ENCODE assay signal across 22 cellular contexts in genomic region chr1:180360333-180361075, GRCh38.
DNase-seq lines count a peak whose midpoint lies in the region; ATAC-seq and TF ChIP-seq lines count a peak whose summit lies in the region.
"Had no signal": no experiment of that assay in that cellular context is flagged by ENCODE, and none has a peak within 500 bp of the region (broad histone marks: within the 10 kb centered on the region; RNA-seq: fewer than 3 reads in every experiment).

No MANE protein-coding gene starts in this region.

- WGBS in mesendoderm (ENCODE audit: extremely low coverage, insufficient coverage, low lambda C conversion rate) = no CpG with 5 or more reads among the region's 3 CpGs

- H3K79me2 ChIP-seq in mesendoderm (ENCODE audit: control insufficient read depth, insufficient read depth, low read length) = no peaks in the 10 kb centered on the region

- H3K27me3 ChIP-seq in adipocyte (replicated peaks; ENCODE audit: control insufficient read depth, insufficient read depth, low read length) (no peaks in the 10 kb centered on the region), foreskin keratinocyte (no peaks in the 10 kb centered on the region), mesendoderm (ENCODE audit: insufficient read depth, low read length, poor library complexity) (no peaks in the 10 kb centered on the region)
- H3K27me3 ChIP-seq: neural progenitor cell, tibial artery had no signal

- H3K9me3 Mint-ChIP-seq in glutamatergic neuron (ENCODE audit: unreplicated experiment) = no peaks in the 10 kb centered on the region
- H3K9me3 Mint-ChIP-seq: effector memory CD8-positive, alpha-beta T cell; neural progenitor cell had no signal

- no peak overlapping the region for H3K4ac ChIP-seq in mesendoderm (ENCODE audit: low read depth, low read length)

- no peak overlapping the region for H2BK15ac ChIP-seq in mesendoderm (replicated peaks; ENCODE audit: low read depth)

- no peak overlapping the region for H3K27ac Mint-ChIP-seq in glutamatergic neuron (ENCODE audit: unreplicated experiment)
- H3K27ac Mint-ChIP-seq: activated CD8-positive, alpha-beta memory T cell treated with anti-CD3 and anti-CD28 coated beads, Interleukin-2, amount 10 ng/mL, durations not matched to agents 7 days and 5 days; effector memory CD8-positive, alpha-beta T cell; neural progenitor cell had no signal

- no peaks in the 10 kb centered on the region for H3K36me3 Mint-ChIP-seq in glutamatergic neuron (ENCODE audit: unreplicated experiment)
- H3K36me3 Mint-ChIP-seq: activated CD8-positive, alpha-beta memory T cell treated with anti-CD3 and anti-CD28 coated beads, Interleukin-2, amount 10 ng/mL, durations not matched to agents 7 days and 5 days; neural progenitor cell had no signal

- no peaks in the 10 kb centered on the region for H3K27me3 Mint-ChIP-seq in glutamatergic neuron (ENCODE audit: unreplicated experiment)
- H3K27me3 Mint-ChIP-seq: activated CD8-positive, alpha-beta memory T cell treated with anti-CD3 and anti-CD28 coated beads, Interleukin-2, amount 10 ng/mL, durations not matched to agents 7 days and 5 days; effector memory CD8-positive, alpha-beta T cell had no signal

- no peak overlapping the region for H2AK5ac ChIP-seq in mesendoderm (ENCODE audit: low read length)

- no peak overlapping the region for H3K4me2 ChIP-seq in mesendoderm (ENCODE audit: low read length)
- H3K4me2 ChIP-seq: PC-9 had no signal

- peak; percentile 10 for DNase-seq in AG09309 (ENCODE audit: low read depth)
- peak; percentile 54 for DNase-seq in HT1080 (ENCODE audit: low read depth)
- peak; percentile 67 for DNase-seq in adipocyte (ENCODE audit: low read depth)
- peak; percentile 38 to 72 for DNase-seq in foreskin keratinocyte
- no peak for DNase-seq in mesendoderm
- DNase-seq in NCI-H510A (lab: John Stamatoyannopoulos, UW) = no peak
- no peak for DNase-seq in glutamatergic neuron
- no peak for DNase-seq in NCI-H1436 (lab: John Stamatoyannopoulos, UW)
- DNase-seq: activated CD4-positive, CD25-positive, alpha-beta regulatory T cell; activated CD8-positive, alpha-beta memory T cell treated with anti-CD3 and anti-CD28 coated beads, Interleukin-2, amount 10 ng/mL, durations not matched to agents 7 days and 5 days; activated gamma-delta T cell treated with Interleukin-2 at 50 U/mL for 16 hours; AML-193; DMS 273 treated with DMSO at 0.1 percent for 48 hours; effector memory CD8-positive, alpha-beta T cell; mesenchymal stem cell; NCI-H1436 treated with DMSO at 0.1 percent for 48 hours; NCI-H524 treated with DMSO at 0.1 percent for 48 hours; PC-9; stimulated activated CD4-positive, alpha-beta T cell treated with anti-CD3 and anti-CD28 coated beads, Interleukin-4, amount 100 ng/mL, for 4 hours; tibial artery had no signal

- peak; percentile 39 for ATAC-seq in foreskin keratinocyte
- ATAC-seq: activated CD8-positive, alpha-beta memory T cell treated with anti-CD3 and anti-CD28 coated beads, Interleukin-2, amount 10 ng/mL, durations not matched to agents 7 days and 5 days; effector memory CD8-positive, alpha-beta T cell; sciatic nerve had no signal

- no peaks in the 10 kb centered on the region for H3K9me3 ChIP-seq in adipocyte (ENCODE audit: control insufficient read depth, low read length)
- H3K9me3 ChIP-seq: tibial artery had no signal

- no peaks in the 10 kb centered on the region for H3K36me3 ChIP-seq in adipocyte (ENCODE audit: control insufficient read depth, insufficient read depth, low read length, severe bottlenecking)
- H3K36me3 ChIP-seq in mesendoderm (ENCODE audit: control insufficient read depth, insufficient read depth, low read length) = no peaks in the 10 kb centered on the region
- H3K36me3 ChIP-seq: neural progenitor cell, tibial artery had no signal

- H3K23ac ChIP-seq in mesendoderm (ENCODE audit: low read length) = no peak overlapping the region

- H3K18ac ChIP-seq in mesendoderm (ENCODE audit: low read length) = no peak overlapping the region

- no peak overlapping the region for H3K4me3 Mint-ChIP-seq in glutamatergic neuron (ENCODE audit: unreplicated experiment)
- H3K4me3 Mint-ChIP-seq: activated CD8-positive, alpha-beta memory T cell treated with anti-CD3 and anti-CD28 coated beads, Interleukin-2, amount 10 ng/mL, durations not matched to agents 7 days and 5 days; effector memory CD8-positive, alpha-beta T cell; neural progenitor cell had no signal

- H3K9ac ChIP-seq in adipocyte (ENCODE audit: low read length) = no peak overlapping the region
- no peak overlapping the region for H3K9ac ChIP-seq in mesendoderm (ENCODE audit: low read length)
- H3K9ac ChIP-seq: neural progenitor cell had no signal

- H3K4me1 ChIP-seq in adipocyte (ENCODE audit: control insufficient read depth, insufficient read depth, low read length) (peaks cover 5% of the 10 kb centered on the region), foreskin keratinocyte (peaks cover 25% of the 10 kb centered on the region), mesendoderm (ENCODE audit: control insufficient read depth, low read depth, low read length) (no peaks in the 10 kb centered on the region)

- H2BK120ac ChIP-seq in mesendoderm (ENCODE audit: low read depth, low read length) = no peak overlapping the region

- peaks cover 11% of the 10 kb centered on the region for H3K4me1 Mint-ChIP-seq in glutamatergic neuron (ENCODE audit: low read depth, unreplicated experiment)
- H3K4me1 Mint-ChIP-seq: activated CD8-positive, alpha-beta memory T cell treated with anti-CD3 and anti-CD28 coated beads, Interleukin-2, amount 10 ng/mL, durations not matched to agents 7 days and 5 days had no signal

- peaks cover 1% of the 10 kb centered on the region for H3K79me1 ChIP-seq in mesendoderm (ENCODE audit: low read length)

- no peak overlapping the region for H2BK5ac ChIP-seq in mesendoderm (ENCODE audit: low read length)

- H3K27ac ChIP-seq in foreskin keratinocyte (peak overlapping the region; percentile 26), mesendoderm (ENCODE audit: low read depth, low read length) (no peak overlapping the region)
- H3K27ac ChIP-seq: neural progenitor cell, PC-9, tibial artery had no signal

- no peak overlapping the region for H4K5ac ChIP-seq in mesendoderm (ENCODE audit: low read length)

- H4K8ac ChIP-seq in mesendoderm (ENCODE audit: low read depth, low read length) = no peak overlapping the region

- H3K4me3 ChIP-seq in AG09309 (ENCODE audit: control insufficient read depth, low read depth, low read length) (no peak overlapping the region), adipocyte (ENCODE audit: low read length) (no peak overlapping the region), mesendoderm (ENCODE audit: low read length) (no peak overlapping the region)
- H3K4me3 ChIP-seq: neural progenitor cell, PC-9, tibial artery had no signal

- TF ChIP-seq CTCF in AG09309 (IDR thresholded peaks at IDR 0.05; ENCODE audit: control insufficient read depth, insufficient read depth, low read depth, low read length, missing control alignments) (no peak), foreskin keratinocyte (conservative IDR thresholded peaks at IDR 0.05) (no peak), glutamatergic neuron (IDR thresholded peaks at IDR 0.05; ENCODE audit: partially characterized antibody, unreplicated experiment) (no peak)

- no peak overlapping the region for H3K56ac ChIP-seq in mesendoderm (ENCODE audit: low read length)

Comparison
In these comparisons a context has a peak if more than half of its experiments do, and no peak if none do; other contexts are left out.
1. DNase-seq: peak in AG09309 (single experiment), HT1080 (single experiment), adipocyte (single experiment) and foreskin keratinocyte (2 of 2); none in mesendoderm (single experiment), NCI-H510A (single experiment), glutamatergic neuron (single experiment) and NCI-H1436 (single experiment).